In the genomic region with DNA sequence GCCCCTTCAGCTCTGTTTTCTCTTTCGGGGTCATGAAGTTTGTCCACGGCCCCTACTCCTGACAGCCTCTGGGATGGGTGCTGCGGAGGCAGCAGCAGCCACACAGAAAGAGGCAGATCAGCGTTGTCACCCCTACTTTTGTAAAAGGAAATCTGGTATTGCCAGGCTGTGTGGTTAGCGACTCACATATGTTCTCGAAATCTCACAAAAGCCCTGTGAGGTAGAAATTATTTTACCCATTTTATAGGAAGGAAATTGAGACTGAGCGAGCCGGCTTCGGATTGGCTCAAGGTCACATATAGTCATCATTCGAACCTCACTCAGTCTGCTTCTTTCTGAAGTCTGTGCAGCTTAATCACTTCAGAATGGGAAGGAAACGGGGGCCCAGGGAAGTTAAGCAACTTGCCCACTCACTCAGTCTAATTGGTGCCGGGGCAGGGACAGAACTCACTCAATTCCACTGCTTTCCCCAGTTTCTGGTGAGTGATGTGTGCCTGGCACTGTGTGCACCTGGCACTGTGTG, we compare ENCODE assay signal across 8 cellular contexts. TPM values are rescaled to one million over a fixed set of nuclear protein-coding genes. Genes with fewer than 3 reads are reported as not detected.
DNase-seq lines count a peak whose midpoint lies in the region; ATAC-seq and TF ChIP-seq lines count a peak whose summit lies in the region.

No MANE protein-coding gene starts in this region.

- peaks cover 48% of the 10 kb centered on the region for H3K4me1 ChIP-seq in vagina

- CTCF ChIA-PET in AG04450 (lab: Charles Lee), result no interaction called here

- H3K4me1 Mint-ChIP-seq in nephron, result peaks cover 49% of the 10 kb centered on the region

- no peaks in the 10 kb centered on the region for H3K9me3 Mint-ChIP-seq in nephron

- POLR2A ChIA-PET in AG04450 (lab: Yijun Ruan, JAX), result interaction anchor here (0.7 to 1.7 kb wide), 4 partner anchors 35 to 109 kb away, joined by 4 to 8 read pairs (median 6); a partner anchor contains a TSS

- H3K9me3 ChIP-seq in AG04450 (ENCODE audit: control insufficient read depth, insufficient read depth, low read length), result peaks cover 6% of the 10 kb centered on the region; the same call in 1 of the 2 replicates
- no peaks in the 10 kb centered on the region for H3K9me3 ChIP-seq in vagina

- H3K27me3 Mint-ChIP-seq in nephron (ENCODE audit: low read depth), result no peaks in the 10 kb centered on the region

- TF ChIP-seq CTCF in AG04450 (IDR thresholded peaks at IDR 0.05; ENCODE audit: low read depth, low read length), result no peak
- TF ChIP-seq CTCF in nephron (IDR thresholded peaks at IDR 0.05; ENCODE audit: unreplicated experiment in 3 of 3), result no peak
- no peak for TF ChIP-seq CTCF in vagina (IDR thresholded peaks at IDR 0.05)

- H3K27me3 ChIP-seq in AG04450 (ENCODE audit: control insufficient read depth, insufficient read depth, low read length), result no peaks in the 10 kb centered on the region
- no peaks in the 10 kb centered on the region for H3K27me3 ChIP-seq in vagina

- H3K27ac ChIP-seq in AG04450 (ENCODE audit: low read depth, low read length), result peak overlapping the region; percentile 94
- peak overlapping the region; percentile 95 for H3K27ac ChIP-seq in epithelial cell of prostate
- H3K27ac ChIP-seq in vagina, result peak overlapping the region; percentile 99

- intact Hi-C loops in vagina (cut with DNase I), result no loop called here

- peak overlapping the region; percentile 63 to 81 (median 81) for H3K27ac Mint-ChIP-seq in nephron

- peaks cover 7% of the 10 kb centered on the region for H3K36me3 Mint-ChIP-seq in nephron (ENCODE audit: low read depth)

- DNase-seq in AG04450 (ENCODE audit: low read depth, low spot score) (no peak), HS-5 (ENCODE audit: low read depth) (peak; percentile 32), epithelial cell of prostate (ENCODE audit: low read depth, low spot score) (no peak), vagina (ENCODE audit: extremely low spot score in 2 of 2) (peak; percentile 64 to 87)
- peak; percentile 23 to 42 for DNase-seq in activated CD4-positive, alpha-beta T cell treated with anti-CD3 and anti-CD28 coated beads, Interleukin-2, amount 50 U/mL, for 48 hours

- peak overlapping the region; percentile 83 to 85 (median 85) for H3K4me3 Mint-ChIP-seq in nephron

- H3K36me3 ChIP-seq in vagina, result no peaks in the 10 kb centered on the region

- ATAC-seq in GM18870 (IDR thresholded peaks at IDR 0.05; ENCODE audit: unreplicated experiment), result no peak
- no peak for ATAC-seq in GM21723 (IDR thresholded peaks at IDR 0.05; ENCODE audit: unreplicated experiment)

- H3K4me3 ChIP-seq in AG04450 (ENCODE audit: low read depth, low read length), result peak overlapping the region; percentile 89
- H3K4me3 ChIP-seq in vagina, result peak overlapping the region; percentile 76 to 84

- no peak for TF ChIP-seq POLR2A in vagina (IDR thresholded peaks at IDR 0.05)

RNA-seq across cellular contexts. Expression of a gene that starts 1.1 kb away (rescaled TPM):
- 376 and 389 TPM in 2 replicates for polyA plus RNA-seq in AG04450 (2011; rRNA removed)
- 147 and 148 TPM in 2 replicates for polyA minus RNA-seq in AG04450 (2011; rRNA and poly(A)+ RNA removed)
- 42.5 TPM for total RNA-seq in vagina

RNA-seq across cellular contexts. Expression of a gene that starts 53.6 kb away (rescaled TPM):
- 22.0 and 26.5 TPM in 2 replicates for polyA plus RNA-seq in AG04450 (2011; rRNA removed)
- 57.8 and 69.6 TPM in 2 replicates for polyA minus RNA-seq in AG04450 (2011; rRNA and poly(A)+ RNA removed)
- 47.1 TPM for total RNA-seq in vagina

Comparison
In these comparisons a context has a peak if more than half of its experiments do, and no peak if none do; other contexts are left out.
1. DNase-seq: peak in HS-5 (single experiment), activated CD4-positive, alpha-beta T cell treated with anti-CD3 and anti-CD28 coated beads, Interleukin-2, amount 50 U/mL, for 48 hours (2 of 2) and vagina (2 of 2); none in AG04450 (single experiment) and epithelial cell of prostate (single experiment).
2. Peak in every context shown above with its lines, with median percentiles within 50 percentile points of each other: H3K27ac ChIP-seq.